Comparison of ENCODE assay signal across 29 cellular contexts in the genomic region with DNA sequence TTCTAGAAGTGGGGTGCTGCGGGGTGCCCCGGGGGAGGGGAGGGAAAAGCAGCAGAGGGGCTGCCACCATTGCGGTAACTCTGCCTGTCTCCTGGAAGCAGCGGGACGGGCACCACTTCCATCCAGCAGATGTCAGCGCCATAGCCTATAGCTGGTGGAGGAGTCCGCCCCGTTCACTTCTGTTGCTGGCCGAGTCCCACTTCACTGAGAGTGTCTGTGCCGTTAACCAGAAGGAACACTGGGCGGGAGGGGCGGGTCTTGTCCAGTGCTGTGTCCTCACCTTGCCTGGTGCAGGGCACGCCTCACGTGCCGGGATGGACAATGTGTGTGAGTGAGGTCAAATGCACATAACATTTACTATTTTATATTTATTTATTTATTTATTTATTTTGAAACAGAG. TPM values are rescaled to one million over a fixed set of nuclear protein-coding genes. Genes with fewer than 3 reads are reported as not detected.
DNase-seq lines count a peak whose midpoint lies in the region; ATAC-seq and TF ChIP-seq lines count a peak whose summit lies in the region.
"Had no signal": no experiment of that assay in that cellular context is flagged by ENCODE, and none has a peak within 500 bp of the region (broad histone marks: within the 10 kb centered on the region; RNA-seq: fewer than 3 reads in every experiment).

No MANE protein-coding gene starts in this region.

- H3K27me3 ChIP-seq in WERI-Rb-1 (ENCODE audit: insufficient read depth, low read depth, severe bottlenecking) (no peaks in the 10 kb centered on the region), kidney epithelial cell (ENCODE audit: control insufficient read depth, insufficient read depth, low read length) (peaks cover 2% of the 10 kb centered on the region)
- H3K27me3 ChIP-seq: dorsolateral prefrontal cortex, ovary, testis had no signal

- ATAC-seq in activated naive CD8-positive, alpha-beta T cell treated with anti-CD3 and anti-CD28 coated beads, Interleukin-2, amount 10 ng/mL, durations not matched to agents 7 days and 5 days (ENCODE audit: low read depth), result no peak
- no peak for ATAC-seq in activated naive CD8-positive, alpha-beta T cell treated with anti-CD3 and anti-CD28 coated beads, Interleukin-2, amount 50 U/mL, for 24 hours
- ATAC-seq in GM21526 (IDR thresholded peaks at IDR 0.05; ENCODE audit: low FRiP score, unreplicated experiment), result no peak
- ATAC-seq: GM12878, left cardiac atrium had no signal

- H3K36me3 Mint-ChIP-seq in activated naive CD8-positive, alpha-beta T cell treated with anti-CD3 and anti-CD28 coated beads, Interleukin-2, amount 10 ng/mL, durations not matched to agents 7 days and 5 days, result no peaks in the 10 kb centered on the region
- no peaks in the 10 kb centered on the region for H3K36me3 Mint-ChIP-seq in activated naive CD8-positive, alpha-beta T cell treated with anti-CD3 and anti-CD28 coated beads, Interleukin-2, amount 50 U/mL, for 24 hours (ENCODE audit: low read depth)
- no peaks in the 10 kb centered on the region for H3K36me3 Mint-ChIP-seq in activated T-helper 2 cell treated with anti-CD3 and anti-CD28 coated beads, Interferon-gamma antibody, Interleukin-2, Interleukin-4, amounts not matched to agents 10 μg/mL and 5 μg/mL and 100 μg/mL, durations not matched to agents 14 hours and 24 hours and 36 hours (ENCODE audit: low read depth)
- H3K36me3 Mint-ChIP-seq: CD8-positive, alpha-beta memory T cell; memory B cell had no signal

- intact Hi-C loops in activated T-helper 2 cell treated with anti-CD3 and anti-CD28 coated beads, Interferon-gamma antibody, Interleukin-2, Interleukin-4, amounts not matched to agents 10 μg/mL and 5 μg/mL and 100 μg/mL, durations not matched to agents 14 hours and 24 hours and 36 hours (cut with micrococcal nuclease), result no loop called here

- POLR2A ChIA-PET in activated naive CD8-positive, alpha-beta T cell treated with anti-CD3 and anti-CD28 coated beads, Interleukin-2, amount 10 ng/mL, durations not matched to agents 7 days and 5 days (lab: Charles Lee), result no interaction called here

- H3K9me3 ChIP-seq in WERI-Rb-1 (ENCODE audit: severe bottlenecking), result no peaks in the 10 kb centered on the region
- H3K9me3 ChIP-seq: A549, ovary, testis had no signal

- no peaks in the 10 kb centered on the region for H3K9me3 Mint-ChIP-seq in activated naive CD8-positive, alpha-beta T cell treated with anti-CD3 and anti-CD28 coated beads, Interleukin-2, amount 10 ng/mL, durations not matched to agents 7 days and 5 days
- H3K9me3 Mint-ChIP-seq in activated naive CD8-positive, alpha-beta T cell treated with anti-CD3 and anti-CD28 coated beads, Interleukin-2, amount 50 U/mL, for 24 hours, result no peaks in the 10 kb centered on the region
- H3K9me3 Mint-ChIP-seq in activated T-helper 2 cell treated with anti-CD3 and anti-CD28 coated beads, Interferon-gamma antibody, Interleukin-2, Interleukin-4, amounts not matched to agents 10 μg/mL and 5 μg/mL and 100 μg/mL, durations not matched to agents 14 hours and 24 hours and 36 hours, result no peaks in the 10 kb centered on the region
- H3K9me3 Mint-ChIP-seq: activated CD4-positive, alpha-beta T cell treated with anti-CD3 and anti-CD28 coated beads, Interleukin-2, amount 10 ng/mL, durations not matched to agents 7 days and 5 days; CD8-positive, alpha-beta memory T cell; central memory CD8-positive, alpha-beta T cell; memory B cell; stimulated activated naive CD8-positive, alpha-beta T cell treated with anti-CD3 and anti-CD28 coated beads, Interleukin-15, Interleukin-2, amounts not matched to agents 100 ng/mL and 50 ng/mL, for 24 hours had no signal

- no peaks in the 10 kb centered on the region for H3K36me3 ChIP-seq in WERI-Rb-1
- H3K36me3 ChIP-seq in kidney epithelial cell (ENCODE audit: control insufficient read depth, insufficient read depth, low read length), result no peaks in the 10 kb centered on the region
- H3K36me3 ChIP-seq: ovary had no signal

- no peak overlapping the region for H3K27ac Mint-ChIP-seq in activated naive CD8-positive, alpha-beta T cell treated with anti-CD3 and anti-CD28 coated beads, Interleukin-2, amount 10 ng/mL, durations not matched to agents 7 days and 5 days
- no peak overlapping the region for H3K27ac Mint-ChIP-seq in activated naive CD8-positive, alpha-beta T cell treated with anti-CD3 and anti-CD28 coated beads, Interleukin-2, amount 50 U/mL, for 24 hours
- H3K27ac Mint-ChIP-seq in activated T-helper 2 cell treated with anti-CD3 and anti-CD28 coated beads, Interferon-gamma antibody, Interleukin-2, Interleukin-4, amounts not matched to agents 10 μg/mL and 5 μg/mL and 100 μg/mL, durations not matched to agents 14 hours and 24 hours and 36 hours, result no peak overlapping the region
- H3K27ac Mint-ChIP-seq: activated CD4-positive, alpha-beta T cell treated with anti-CD3 and anti-CD28 coated beads, Interleukin-2, amount 10 ng/mL, durations not matched to agents 7 days and 5 days; memory B cell; stimulated activated naive CD8-positive, alpha-beta T cell treated with anti-CD3 and anti-CD28 coated beads, Interleukin-15, Interleukin-2, amounts not matched to agents 100 ng/mL and 50 ng/mL, for 24 hours had no signal

- H3K4me1 Mint-ChIP-seq in activated naive CD8-positive, alpha-beta T cell treated with anti-CD3 and anti-CD28 coated beads, Interleukin-2, amount 10 ng/mL, durations not matched to agents 7 days and 5 days, result no peaks in the 10 kb centered on the region
- no peaks in the 10 kb centered on the region for H3K4me1 Mint-ChIP-seq in activated naive CD8-positive, alpha-beta T cell treated with anti-CD3 and anti-CD28 coated beads, Interleukin-2, amount 50 U/mL, for 24 hours
- no peaks in the 10 kb centered on the region for H3K4me1 Mint-ChIP-seq in activated T-helper 2 cell treated with anti-CD3 and anti-CD28 coated beads, Interferon-gamma antibody, Interleukin-2, Interleukin-4, amounts not matched to agents 10 μg/mL and 5 μg/mL and 100 μg/mL, durations not matched to agents 14 hours and 24 hours and 36 hours (ENCODE audit: low read depth)
- H3K4me1 Mint-ChIP-seq: activated CD4-positive, alpha-beta T cell treated with anti-CD3 and anti-CD28 coated beads, Interleukin-2, amount 10 ng/mL, durations not matched to agents 7 days and 5 days; CD8-positive, alpha-beta memory T cell; central memory CD8-positive, alpha-beta T cell; memory B cell had no signal

- no peaks in the 10 kb centered on the region for H3K27me3 Mint-ChIP-seq in activated naive CD8-positive, alpha-beta T cell treated with anti-CD3 and anti-CD28 coated beads, Interleukin-2, amount 10 ng/mL, durations not matched to agents 7 days and 5 days
- H3K27me3 Mint-ChIP-seq in activated naive CD8-positive, alpha-beta T cell treated with anti-CD3 and anti-CD28 coated beads, Interleukin-2, amount 50 U/mL, for 24 hours, result peaks cover 9% of the 10 kb centered on the region
- H3K27me3 Mint-ChIP-seq in activated T-helper 2 cell treated with anti-CD3 and anti-CD28 coated beads, Interferon-gamma antibody, Interleukin-2, Interleukin-4, amounts not matched to agents 10 μg/mL and 5 μg/mL and 100 μg/mL, durations not matched to agents 14 hours and 24 hours and 36 hours (ENCODE audit: low read depth), result peaks cover 3% of the 10 kb centered on the region
- H3K27me3 Mint-ChIP-seq: activated CD4-positive, alpha-beta T cell treated with anti-CD3 and anti-CD28 coated beads, Interleukin-2, amount 10 ng/mL, durations not matched to agents 7 days and 5 days; stimulated activated naive CD8-positive, alpha-beta T cell treated with anti-CD3 and anti-CD28 coated beads, Interleukin-15, Interleukin-2, amounts not matched to agents 100 ng/mL and 50 ng/mL, for 24 hours had no signal

- no peak overlapping the region for H3K4me3 Mint-ChIP-seq in activated naive CD8-positive, alpha-beta T cell treated with anti-CD3 and anti-CD28 coated beads, Interleukin-2, amount 10 ng/mL, durations not matched to agents 7 days and 5 days
- no peak overlapping the region for H3K4me3 Mint-ChIP-seq in activated naive CD8-positive, alpha-beta T cell treated with anti-CD3 and anti-CD28 coated beads, Interleukin-2, amount 50 U/mL, for 24 hours
- H3K4me3 Mint-ChIP-seq in activated T-helper 2 cell treated with anti-CD3 and anti-CD28 coated beads, Interferon-gamma antibody, Interleukin-2, Interleukin-4, amounts not matched to agents 10 μg/mL and 5 μg/mL and 100 μg/mL, durations not matched to agents 14 hours and 24 hours and 36 hours (ENCODE audit: low read depth), result no peak overlapping the region
- H3K4me3 Mint-ChIP-seq: activated CD4-positive, alpha-beta T cell treated with anti-CD3 and anti-CD28 coated beads, Interleukin-2, amount 10 ng/mL, durations not matched to agents 7 days and 5 days; CD8-positive, alpha-beta memory T cell; central memory CD8-positive, alpha-beta T cell; memory B cell; stimulated activated naive CD8-positive, alpha-beta T cell treated with anti-CD3 and anti-CD28 coated beads, Interleukin-15, Interleukin-2, amounts not matched to agents 100 ng/mL and 50 ng/mL, for 24 hours had no signal

- no peak overlapping the region for H3K27ac ChIP-seq in WERI-Rb-1
- H3K27ac ChIP-seq: A549, dorsolateral prefrontal cortex, ovary, testis had no signal

- peak; percentile 18 for DNase-seq in activated naive CD8-positive, alpha-beta T cell treated with anti-CD3 and anti-CD28 coated beads, Interleukin-2, amount 10 ng/mL, durations not matched to agents 7 days and 5 days
- no peak for DNase-seq in activated naive CD8-positive, alpha-beta T cell treated with anti-CD3 and anti-CD28 coated beads, Interleukin-2, amount 50 U/mL, for 24 hours
- DNase-seq in WERI-Rb-1, result peak; percentile 63
- DNase-seq in kidney epithelial cell (ENCODE audit: low read depth), result no peak
- DNase-seq in activated T-helper 2 cell treated with anti-CD3 and anti-CD28 coated beads, Interferon-gamma antibody, Interleukin-2, Interleukin-4, amounts not matched to agents 10 μg/mL and 5 μg/mL and 100 μg/mL, durations not matched to agents 14 hours and 24 hours and 36 hours (ENCODE audit: low spot score), result no peak
- DNase-seq in AG08396 (ENCODE audit: low spot score), result no peak
- DNase-seq in Ammon's horn (ENCODE audit: low spot score), result no peak
- DNase-seq: activated CD4-positive, alpha-beta T cell treated with anti-CD3 and anti-CD28 coated beads, Interleukin-2, amount 10 ng/mL, durations not matched to agents 7 days and 5 days; AML-193; CD8-positive, alpha-beta memory T cell; DMS 273 treated with DMSO at 0.1 percent for 48 hours; KG1; left cardiac atrium; MM.1S; NCI-H1417; NCI-H2029 treated with DMSO at 0.1 percent for 48 hours; NCI-H345; ovary; SIG-M5; small intestine; T-helper 9 cell; testis had no signal

- peak; percentile 44 for TF ChIP-seq CTCF in WERI-Rb-1 (IDR thresholded peaks at IDR 0.05; ENCODE audit: low read depth, low read length)
- peak; percentile 2 for TF ChIP-seq CTCF in kidney epithelial cell (IDR thresholded peaks at IDR 0.05; ENCODE audit: insufficient read depth, low read length, poor library complexity, severe bottlenecking)

- no peak overlapping the region for H3K4me3 ChIP-seq in WERI-Rb-1 (ENCODE audit: low read depth, low read length)
- no peak overlapping the region for H3K4me3 ChIP-seq in kidney epithelial cell (ENCODE audit: low read depth, low read length)
- H3K4me3 ChIP-seq: A549, dorsolateral prefrontal cortex, GM12878, ovary, testis had no signal

RNA-seq across cellular contexts. Expression of gene ODC1, which starts 19.3 kb away (rescaled TPM):
- total RNA-seq in activated naive CD8-positive, alpha-beta T cell treated with anti-CD3 and anti-CD28 coated beads, Interleukin-2, amount 10 ng/mL, durations not matched to agents 7 days and 5 days, result 10 to 100 TPM; 42.0 to 43.8 TPM
- total RNA-seq in kidney epithelial cell, result 354 and 394 TPM in 2 replicates
- 161 and 164 TPM in 2 replicates for total RNA-seq in activated T-helper 2 cell treated with anti-CD3 and anti-CD28 coated beads, Interferon-gamma antibody, Interleukin-2, Interleukin-4, amounts not matched to agents 10 μg/mL and 5 μg/mL and 100 μg/mL, durations not matched to agents 14 hours and 24 hours and 36 hours

Comparison
In these comparisons a context has a peak if more than half of its experiments do, and no peak if none do; other contexts are left out.
1. DNase-seq: peak in activated naive CD8-positive, alpha-beta T cell treated with anti-CD3 and anti-CD28 coated beads, Interleukin-2, amount 10 ng/mL, durations not matched to agents 7 days and 5 days (single experiment) and WERI-Rb-1 (single experiment); none in activated naive CD8-positive, alpha-beta T cell treated with anti-CD3 and anti-CD28 coated beads, Interleukin-2, amount 50 U/mL, for 24 hours (single experiment), kidney epithelial cell (single experiment), activated T-helper 2 cell treated with anti-CD3 and anti-CD28 coated beads, Interferon-gamma antibody, Interleukin-2, Interleukin-4, amounts not matched to agents 10 μg/mL and 5 μg/mL and 100 μg/mL, durations not matched to agents 14 hours and 24 hours and 36 hours (single experiment), AG08396 (single experiment) and Ammon's horn (single experiment).